In genomic region chr10:32938554-32939061, GRCh38 we compare ENCODE assay signal across 8 cellular contexts.
DNase-seq lines count a peak whose midpoint lies in the region.

No MANE protein-coding gene starts in this region.

- H3K36me3 ChIP-seq in endocrine pancreas (ENCODE audit: control insufficient read depth, insufficient read depth, low read length) (no peaks in the 10 kb centered on the region), mucosa of stomach (ENCODE audit: control insufficient read depth, insufficient read depth, low read length) (peaks cover 6% of the 10 kb centered on the region)

- DNase-seq in C1 segment of cervical spinal cord (lab: John Stamatoyannopoulos, UW) = peak in 11 of 14 donors; percentile 4 to 68 (median 55)
- DNase-seq in NCI-H2227 (lab: John Stamatoyannopoulos, UW; ENCODE audit: unreplicated experiment) = peak; percentile 40
- no peak for DNase-seq in stimulated activated CD4-positive, alpha-beta T cell treated with anti-CD3 and anti-CD28 coated beads, Interleukin-4, amount 100 ng/mL, for 24 hours
- DNase-seq in stimulated activated CD4-positive, alpha-beta T cell treated with anti-CD3 and anti-CD28 coated beads, Interleukin-2, amount 100 ng/mL, for 48 hours = no peak
- DNase-seq in CD1c-positive myeloid dendritic cell (ENCODE audit: extremely low spot score) = no peak
- no peak for DNase-seq in NCI-H1048 (lab: John Stamatoyannopoulos, UW)

- H3K27me3 ChIP-seq in endocrine pancreas (ENCODE audit: control insufficient read depth, insufficient read depth, low read length) (no peaks in the 10 kb centered on the region), mucosa of stomach (ENCODE audit: control insufficient read depth, insufficient read depth, low read length) (no peaks in the 10 kb centered on the region)

- peaks cover 36% of the 10 kb centered on the region for H3K4me1 ChIP-seq in endocrine pancreas (ENCODE audit: control insufficient read depth, insufficient read depth, low read length)
- peaks cover 28% of the 10 kb centered on the region for H3K4me1 ChIP-seq in mucosa of stomach (ENCODE audit: control insufficient read depth, insufficient read depth, low read length)

- H3K9ac ChIP-seq in endocrine pancreas (ENCODE audit: control insufficient read depth, insufficient read depth, low read length) (peak overlapping the region; percentile 55), mucosa of stomach (ENCODE audit: low read length) (peak overlapping the region; percentile 0)

- H3K9me3 ChIP-seq in endocrine pancreas (ENCODE audit: control insufficient read depth, low read length) = no peaks in the 10 kb centered on the region
- H3K9me3 ChIP-seq in mucosa of stomach (ENCODE audit: control insufficient read depth, low read length) = no peaks in the 10 kb centered on the region

- H3K4me3 ChIP-seq in endocrine pancreas (ENCODE audit: control insufficient read depth, insufficient read depth, low read length) (peak overlapping the region; percentile 65), mucosa of stomach (ENCODE audit: low read length) (no peak overlapping the region)

Comparison
In these comparisons a context has a peak if more than half of its experiments do, and no peak if none do; other contexts are left out.
1. DNase-seq: peak in C1 segment of cervical spinal cord (11 of 14) and NCI-H2227 (single experiment); none in stimulated activated CD4-positive, alpha-beta T cell treated with anti-CD3 and anti-CD28 coated beads, Interleukin-4, amount 100 ng/mL, for 24 hours (single experiment), stimulated activated CD4-positive, alpha-beta T cell treated with anti-CD3 and anti-CD28 coated beads, Interleukin-2, amount 100 ng/mL, for 48 hours (0 of 2), CD1c-positive myeloid dendritic cell (single experiment) and NCI-H1048 (single experiment).